12 cellular contexts compared by ENCODE assay signal in the genomic region with DNA sequence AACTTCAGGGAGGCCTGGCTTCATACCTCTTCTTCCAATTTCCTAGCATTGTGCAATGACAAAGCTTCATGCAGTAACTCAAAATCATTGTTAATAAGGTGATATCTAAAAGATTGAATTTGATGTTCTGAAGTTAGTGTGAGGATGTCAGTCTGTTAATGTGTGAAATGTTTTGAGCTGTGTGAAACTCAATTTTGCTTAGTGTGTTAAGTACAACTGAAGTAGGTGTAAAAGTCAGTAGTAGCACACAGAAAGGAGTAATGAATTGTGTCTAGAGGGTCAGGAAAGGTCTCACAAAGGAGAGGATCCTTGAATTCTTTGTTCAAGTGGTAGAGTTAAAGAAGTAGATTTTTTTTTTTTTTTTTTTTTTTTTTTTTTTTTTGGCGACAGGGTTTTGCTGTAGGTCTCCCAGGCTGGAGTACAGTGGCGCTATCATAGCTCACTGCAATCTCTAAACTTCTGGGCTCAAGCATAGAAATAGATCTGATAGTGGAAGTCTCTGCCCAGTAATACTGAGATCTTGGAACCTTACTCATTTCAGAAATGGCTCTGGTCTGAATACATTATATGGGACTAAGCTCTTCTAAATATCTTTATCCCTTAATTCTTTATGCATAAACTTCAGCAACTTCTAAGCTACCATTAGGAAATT.
DNase-seq lines count a peak whose midpoint lies in the region; ATAC-seq, FAIRE-seq and TF ChIP-seq lines count a peak whose summit lies in the region.
"Had no signal": no experiment of that assay in that cellular context is flagged by ENCODE, and none has a peak within 500 bp of the region (broad histone marks: within the 10 kb centered on the region; RNA-seq: fewer than 3 reads in every experiment).

No MANE protein-coding gene starts in this region.

- WGBS in SK-N-SH (ENCODE audit: low lambda C conversion rate) = 93% methylated on average over 2 of the region's 2 CpGs

- H3K4me2 ChIP-seq in SK-N-SH (no peak overlapping the region), neural progenitor cell (no peak overlapping the region)

- H3F3A ChIP-seq in SK-N-SH (replicated peaks; ENCODE audit: insufficient read depth) (no peaks in the 10 kb centered on the region), neural progenitor cell (ENCODE audit: low read depth) (peaks cover 8% of the 10 kb centered on the region)

- intact Hi-C loops in Calu3 (cut with micrococcal nuclease; ENCODE audit: unreplicated experiment) = no loop called here
- intact Hi-C loops in left cardiac atrium (cut with DNase I) = no loop called here

- H3K9me2 ChIP-seq in SK-N-SH = no peaks in the 10 kb centered on the region

- H3K4me1 Mint-ChIP-seq in Calu3 (ENCODE audit: low read depth, unreplicated experiment) (peaks cover 52% of the 10 kb centered on the region), neural progenitor cell (peaks cover 9% of the 10 kb centered on the region)

- H3K27ac Mint-ChIP-seq in Calu3 (ENCODE audit: unreplicated experiment) (peak overlapping the region; percentile 15), neural progenitor cell (no peak overlapping the region)

- TF ChIP-seq CTCF in Calu3 (IDR thresholded peaks at IDR 0.05; ENCODE audit: unreplicated experiment) (no peak), SK-N-SH (IDR thresholded peaks at IDR 0.05) (no peak), neural progenitor cell (IDR thresholded peaks at IDR 0.05) (no peak)

- H3K36me3 Mint-ChIP-seq in Calu3 (ENCODE audit: insufficient read depth, unreplicated experiment) (peaks cover 13% of the 10 kb centered on the region), neural progenitor cell (peaks cover 13% of the 10 kb centered on the region)

- peaks cover 0 to 11% of the 10 kb centered on the region in 2 experiments for H3K36me3 ChIP-seq in SK-N-SH (replicated peaks in 1 of 2; ENCODE audit: control insufficient read depth in 1 of 2, insufficient read depth in 2 of 2, low read length in 1 of 2)
- H3K36me3 ChIP-seq in neural progenitor cell = no peaks in the 10 kb centered on the region

- H4K20me1 ChIP-seq in SK-N-SH (ENCODE audit: insufficient read depth) (no peaks in the 10 kb centered on the region), neural progenitor cell (ENCODE audit: low read depth) (peaks cover 11% of the 10 kb centered on the region)

- no TSS peak for BruUV-seq in Calu3 (replicated peaks; lab: Mats Ljungman, UMichigan)

- TF ChIP-seq RAD21 in SK-N-SH (IDR thresholded peaks at IDR 0.05; ENCODE audit: low read length) = no peak

- H3K4me3 ChIP-seq in SK-N-SH (ENCODE audit: low read depth in 2 of 2, low read length in 1 of 2) (no peak overlapping the region), neural progenitor cell (no peak overlapping the region)

- H3K27me3 Mint-ChIP-seq in Calu3 (ENCODE audit: unreplicated experiment) (no peaks in the 10 kb centered on the region), neural progenitor cell (ENCODE audit: insufficient read depth, low read depth) (peaks cover 3% of the 10 kb centered on the region)
- H3K27me3 Mint-ChIP-seq: naive B cell had no signal

- POLR2A ChIA-PET in SK-N-SH (lab: Yijun Ruan, JAX) = no interaction called here

- DNase-seq in Calu3 (no peak), GM19239 (ENCODE audit: insufficient read length, low spot score) (no peak), OCI-M1 (lab: John Stamatoyannopoulos, UW) (peak; percentile 67), NCI-H345 treated with DMSO at 0.1 percent for 48 hours (lab: John Stamatoyannopoulos, UW; ENCODE audit: unreplicated experiment) (no peak), SK-N-SH (no peak), left cardiac atrium (no peak), neural progenitor cell (ENCODE audit: low spot score) (no peak)
- DNase-seq: dermis blood vessel endothelial cell, naive B cell, Right ventricle myocardium superior had no signal

- H3K27me3 ChIP-seq in SK-N-SH (ENCODE audit: insufficient read depth) (no peaks in the 10 kb centered on the region), neural progenitor cell (no peaks in the 10 kb centered on the region)

- H3K9me3 ChIP-seq in SK-N-SH (no peaks in the 10 kb centered on the region), neural progenitor cell (ENCODE audit: low read depth) (no peaks in the 10 kb centered on the region)

- H3K27ac ChIP-seq in SK-N-SH (ENCODE audit: low read depth in 2 of 2, low read length in 1 of 2) (no peak overlapping the region), neural progenitor cell (no peak overlapping the region)
- H3K27ac ChIP-seq: C4-2B had no signal

- H3K9ac ChIP-seq in SK-N-SH (no peak overlapping the region), neural progenitor cell (no peak overlapping the region)

- H2AFZ ChIP-seq in SK-N-SH (ENCODE audit: low read depth) (no peak overlapping the region), neural progenitor cell (replicated peaks) (no peak overlapping the region)

- ATAC-seq in HG02884 (IDR thresholded peaks at IDR 0.05; ENCODE audit: unreplicated experiment) (peak; percentile 95), left cardiac atrium (no peak)

- H3K9me3 Mint-ChIP-seq in Calu3 (ENCODE audit: low read depth, unreplicated experiment) = no peaks in the 10 kb centered on the region
- peaks cover 2% of the 10 kb centered on the region for H3K9me3 Mint-ChIP-seq in neural progenitor cell
- H3K9me3 Mint-ChIP-seq: naive B cell had no signal

- H3K4me3 Mint-ChIP-seq in Calu3 (ENCODE audit: low read depth, unreplicated experiment) = no peak overlapping the region
- no peak overlapping the region for H3K4me3 Mint-ChIP-seq in neural progenitor cell
- H3K4me3 Mint-ChIP-seq: naive B cell had no signal

- peaks cover 0 to 6% of the 10 kb centered on the region in 2 experiments; a peak in 2 of 4 replicates for H3K4me1 ChIP-seq in SK-N-SH (ENCODE audit: control insufficient read depth in 1 of 2, insufficient read depth in 2 of 2, low read depth in 1 of 2, low read length in 1 of 2)
- H3K4me1 ChIP-seq in neural progenitor cell = peaks cover 43% of the 10 kb centered on the region

- no peak for TF ChIP-seq EP300 in SK-N-SH (IDR thresholded peaks at IDR 0.05; ENCODE audit: borderline replicate concordance in 1 of 2, low read depth in 1 of 2, low read length in 1 of 2)

- FAIRE-seq in GM19239 (lab: Jason Lieb, UNC) = peak; percentile 92

- H3K79me2 ChIP-seq in SK-N-SH (ENCODE audit: insufficient read depth) (peaks cover 77% of the 10 kb centered on the region), neural progenitor cell (ENCODE audit: low read depth) (peaks cover 97% of the 10 kb centered on the region)

- CTCF ChIA-PET in Calu3 (lab: Charles Lee) (interaction anchor here (1.3 kb wide), 1 partner anchor 11 kb away, joined by 7 read pairs; no protein-coding TSS in a partner anchor), SK-N-SH (lab: Yijun Ruan, JAX) (interaction anchor here (0.7 to 2.0 kb wide), 4 partner anchors 10 to 349 kb away, joined by 3 to 6 read pairs (median 4); no protein-coding TSS in a partner anchor)

TF ChIP-seq in SK-N-SH, 30 proteins besides CTCF, POLR2A, EP300 and RAD21:
- TF ChIP-seq TEAD4 (IDR thresholded peaks at IDR 0.05; ENCODE audit: borderline replicate concordance, insufficient read depth) = no peak
